25 cellular contexts compared by ENCODE assay signal in the genomic region with DNA sequence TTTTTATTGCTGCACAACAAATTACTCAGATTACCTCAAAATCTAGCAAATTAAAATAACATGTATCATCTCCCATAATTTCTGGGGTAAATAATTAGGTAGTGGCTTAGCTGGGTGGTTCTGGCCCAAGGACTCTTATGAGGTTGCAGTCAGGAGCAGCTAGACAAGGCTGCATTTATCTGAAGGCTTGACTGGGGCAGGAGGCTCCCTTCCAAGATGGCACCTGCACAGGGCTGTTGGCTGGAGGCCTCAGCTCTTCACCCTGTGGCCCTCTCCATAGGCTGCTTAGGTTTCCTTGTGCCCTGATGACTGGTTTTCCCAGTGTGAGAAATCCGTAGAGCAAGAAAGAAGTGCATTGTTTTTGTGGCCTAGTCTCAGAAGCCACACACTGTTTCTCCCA. TPM values are rescaled to one million over a fixed set of nuclear protein-coding genes. Genes with fewer than 3 reads are reported as not detected.
"Had no signal": no experiment of that assay in that cellular context is flagged by ENCODE, and none has a peak within 500 bp of the region (broad histone marks: within the 10 kb centered on the region; RNA-seq: fewer than 3 reads in every experiment).

No MANE protein-coding gene starts in this region.

- ATAC-seq: foreskin keratinocyte; gastrocnemius medialis; heart right ventricle; left cardiac atrium; left lung; left ventricle myocardium superior; lower lobe of right lung; mucosa of descending colon; naive thymus-derived CD8-positive, alpha-beta T cell had no signal

- H3K4me3 Mint-ChIP-seq: mesothelial cell of epicardium; naive thymus-derived CD8-positive, alpha-beta T cell had no signal

- H3K36me3 ChIP-seq: esophagus muscularis mucosa, gastrocnemius medialis, heart right ventricle, left lung, lower lobe of right lung had no signal

- H3K4me3 ChIP-seq: coronary artery, dorsolateral prefrontal cortex, esophagus muscularis mucosa, gastrocnemius medialis, heart right ventricle, left lung, lower lobe of right lung, mucosa of descending colon had no signal

- DNase-seq: dermis blood vessel endothelial cell; dorsolateral prefrontal cortex; effector CD4-positive, alpha-beta T cell; effector memory CD4-positive, alpha-beta T cell; foreskin keratinocyte; gastrocnemius medialis; glutamatergic neuron; head of caudate nucleus; heart right ventricle; hippocampal formation; left cardiac atrium; left ventricle myocardium superior; mesenchymal stem cell; naive B cell; naive thymus-derived CD8-positive, alpha-beta T cell had no signal

- H3K27me3 ChIP-seq: gastrocnemius medialis had no signal

- FAIRE-seq: endothelial cell of umbilical vein, islet of Langerhans, keratinocyte had no signal

- H3K4me1 Mint-ChIP-seq: naive thymus-derived CD8-positive, alpha-beta T cell had no signal

RNA-seq across cellular contexts. Expression of gene ELFN1, which starts 34.7 kb away (rescaled TPM):
- total RNA-seq: foreskin keratinocyte; myocyte; naive thymus-derived CD8-positive, alpha-beta T cell had no signal
- polyA plus RNA-seq: naive thymus-derived CD8-positive, alpha-beta T cell had no signal
